ENCODE assay signal across 9 cellular contexts in the genomic region with DNA sequence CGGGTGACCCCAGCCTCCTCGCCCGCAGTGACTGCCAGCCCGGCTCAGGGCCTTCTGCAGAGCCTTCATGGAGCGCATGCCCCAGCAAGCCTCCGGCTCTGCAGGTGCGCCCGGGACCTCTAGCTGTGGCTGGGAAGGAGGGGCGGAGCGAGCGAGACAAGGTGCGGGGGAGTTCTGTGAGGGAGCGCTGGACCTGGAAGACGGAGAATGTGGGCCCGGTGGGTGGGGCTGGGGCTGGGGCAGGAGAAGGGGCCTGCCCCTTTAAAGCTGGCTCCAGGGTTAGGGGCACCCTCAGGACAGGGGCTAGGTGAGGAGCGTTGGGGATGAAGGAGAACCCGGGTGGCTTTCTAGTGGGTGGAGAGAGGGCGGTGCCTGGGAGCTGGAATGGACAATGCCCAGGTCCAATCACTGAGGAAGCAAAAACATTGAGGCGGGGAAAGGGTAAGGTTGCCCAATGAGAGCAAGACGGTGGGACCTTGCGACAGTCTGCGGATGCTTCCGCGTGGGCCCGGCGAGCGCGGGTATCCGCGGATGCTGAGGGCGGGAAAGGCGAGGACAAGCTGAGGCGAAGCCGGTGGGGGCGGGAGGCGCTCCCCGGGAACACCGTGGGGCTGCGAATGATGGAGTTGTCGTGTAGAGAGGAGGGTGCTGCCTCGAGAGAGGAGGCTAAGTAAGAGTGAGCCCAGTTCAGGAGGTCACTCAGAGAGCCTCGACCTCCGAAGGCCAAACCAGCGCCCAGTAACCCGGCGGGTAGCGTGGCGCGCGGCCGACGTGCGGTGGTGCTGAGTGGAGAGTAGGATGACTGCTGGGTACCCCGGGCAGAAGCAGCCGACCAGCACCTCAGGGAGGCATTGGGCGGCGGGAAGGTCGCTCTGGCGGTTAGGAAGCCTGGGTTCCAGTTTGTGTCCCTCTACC. TPM values are rescaled to one million over a fixed set of nuclear protein-coding genes. Genes with fewer than 3 reads are reported as not detected.
DNase-seq lines count a peak whose midpoint lies in the region; ATAC-seq, FAIRE-seq and TF ChIP-seq lines count a peak whose summit lies in the region.
"Had no signal": no experiment of that assay in that cellular context is flagged by ENCODE, and none has a peak within 500 bp of the region (broad histone marks: within the 10 kb centered on the region; RNA-seq: fewer than 3 reads in every experiment).

A gene (minus strand): TSS at position 121 of the 915 bp plus-strand sequence. CDS start 43 bp downstream, at position 78.

- POLR2A ChIA-PET in SK-N-SH (lab: Yijun Ruan, JAX): interaction anchor here (0.5 to 0.8 kb wide), 2 partner anchors 39 to 156 kb away, joined by 3 to 5 read pairs; a partner anchor contains a TSS

- TF ChIP-seq EP300 in SK-N-SH (IDR thresholded peaks at IDR 0.05; ENCODE audit: borderline replicate concordance in 1 of 2, low read depth in 1 of 2, low read length in 1 of 2): no peak

- H3K4me3 ChIP-seq in SK-N-SH (ENCODE audit: low read depth in 2 of 2, low read length in 1 of 2): peak within 1 kb of the TSS; percentile 52 to 64
- peak within 1 kb of the TSS in 2 of 4 donors; percentile 37 to 58 for H3K4me3 ChIP-seq in adrenal gland
- H3K4me3 ChIP-seq in heart left ventricle: peak within 1 kb of the TSS; percentile 21 to 83 (median 66)
- peak within 1 kb of the TSS; percentile 67 to 79 (median 73) for H3K4me3 ChIP-seq in pancreas
- peak within 1 kb of the TSS; percentile 6 to 57 (median 41) for H3K4me3 ChIP-seq in thyroid gland (replicated peaks in 1 of 3)

- CTCF ChIA-PET in SK-N-SH (lab: Yijun Ruan, JAX): interaction anchor here (0.7 to 1.0 kb wide), 4 partner anchors 10 to 172 kb away, joined by 3 to 4 read pairs (median 3); no protein-coding TSS in a partner anchor

- peaks cover 0 to 10% of the 10 kb centered on the region in 2 experiments; a peak in 1 of 4 replicates for H3K4me1 ChIP-seq in SK-N-SH (ENCODE audit: control insufficient read depth in 1 of 2, insufficient read depth in 2 of 2, low read depth in 1 of 2, low read length in 1 of 2)
- H3K4me1 ChIP-seq in adrenal gland (replicated peaks in 1 of 2): peaks cover 14 to 16% of the 10 kb centered on the region in 2 donors
- H3K4me1 ChIP-seq in heart left ventricle: peaks cover 0 to 22% (median 9%) of the 10 kb centered on the region in 12 donors
- peaks cover 0 to 3% (median 0%) of the 10 kb centered on the region in 3 donors for H3K4me1 ChIP-seq in pancreas
- peaks cover 4 to 6% of the 10 kb centered on the region in 2 donors for H3K4me1 ChIP-seq in thyroid gland

- intact Hi-C loops in adrenal gland (cut with DNase I) (no loop called here), heart left ventricle (cut with DNase I) (no loop called here), pancreas (cut with DNase I) (no loop called here), thyroid gland (cut with DNase I) (no loop called here)

- H3F3A ChIP-seq in SK-N-SH (replicated peaks; ENCODE audit: insufficient read depth): peaks cover 7% of the 10 kb centered on the region

- H2AFZ ChIP-seq in SK-N-SH (ENCODE audit: low read depth): peak within 1 kb of the TSS; percentile 88

- H3K4me2 ChIP-seq in SK-N-SH: peak within 1 kb of the TSS; percentile 92

- DNase-seq in COLO668 (lab: John Stamatoyannopoulos, UW; ENCODE audit: unreplicated experiment): peak; percentile 82
- DNase-seq in HuH-7.5 (ENCODE audit: low spot score): peak; percentile 82
- DNase-seq in SK-N-SH: peak; percentile 95
- DNase-seq in adrenal gland: peak; percentile 71 to 91 (median 81)
- peak; percentile 78 to 82 (median 81) for DNase-seq in heart left ventricle
- DNase-seq in pancreas: peak; percentile 84 to 92 (median 87)
- DNase-seq in thyroid gland: peak; percentile 78 to 81

- FAIRE-seq in pancreas (lab: Jason Lieb, UNC): no peak
- FAIRE-seq: TTC549 had no signal

- no peak for TF ChIP-seq RAD21 in SK-N-SH (IDR thresholded peaks at IDR 0.05; ENCODE audit: low read length)

- H3K79me2 ChIP-seq in SK-N-SH (ENCODE audit: insufficient read depth): no peaks in the 10 kb centered on the region

- no peaks in the 10 kb centered on the region for H3K36me3 ChIP-seq in SK-N-SH (replicated peaks in 1 of 2; ENCODE audit: control insufficient read depth in 1 of 2, insufficient read depth in 2 of 2, low read length in 1 of 2)
- no peaks in the 10 kb centered on the region for H3K36me3 ChIP-seq in adrenal gland (replicated peaks in 1 of 2)
- no peaks in the 10 kb centered on the region for H3K36me3 ChIP-seq in heart left ventricle
- no peaks in the 10 kb centered on the region for H3K36me3 ChIP-seq in pancreas
- no peaks in the 10 kb centered on the region for H3K36me3 ChIP-seq in thyroid gland

- H3K9ac ChIP-seq in SK-N-SH: no peak within 1 kb of the TSS

- TF ChIP-seq POLR2A in adrenal gland (IDR thresholded peaks at IDR 0.05): no peak
- no peak for TF ChIP-seq POLR2A in heart left ventricle (IDR thresholded peaks at IDR 0.05)
- TF ChIP-seq POLR2A in thyroid gland (IDR thresholded peaks at IDR 0.05): peak in 1 of 2 donors; percentile 38

- no peak for TF ChIP-seq CTCF in SK-N-SH (IDR thresholded peaks at IDR 0.05)
- no peak for TF ChIP-seq CTCF in adrenal gland (IDR thresholded peaks at IDR 0.05)
- no peak for TF ChIP-seq CTCF in heart left ventricle (IDR thresholded peaks at IDR 0.05)
- TF ChIP-seq CTCF in pancreas (IDR thresholded peaks at IDR 0.05): no peak
- no peak for TF ChIP-seq CTCF in thyroid gland (IDR thresholded peaks at IDR 0.05)

- no peaks in the 10 kb centered on the region for H3K9me2 ChIP-seq in SK-N-SH

- H3K9me3 ChIP-seq in SK-N-SH: no peaks in the 10 kb centered on the region
- H3K9me3 ChIP-seq in adrenal gland (replicated peaks in 1 of 3): no peaks in the 10 kb centered on the region
- no peaks in the 10 kb centered on the region for H3K9me3 ChIP-seq in heart left ventricle
- no peaks in the 10 kb centered on the region for H3K9me3 ChIP-seq in pancreas
- H3K9me3 ChIP-seq in thyroid gland: no peaks in the 10 kb centered on the region

- WGBS in SK-N-SH (ENCODE audit: low lambda C conversion rate): 31% methylated on average over 50 of the region's 59 CpGs
- WGBS in adrenal gland, 4 donors: 12 to 17% (median 15%) methylated on average over 25 to 59 of the region's 59 CpGs
- 13 to 19% (median 18%) methylated on average over 44 to 59 of the region's 59 CpGs for WGBS in heart left ventricle, 4 donors
- WGBS in pancreas, 2 donors: 12 to 13% methylated on average over 54 to 59 of the region's 59 CpGs
- 20 to 22% methylated on average over 47 to 49 of the region's 59 CpGs for WGBS in thyroid gland, 2 donors

- H3K27me3 ChIP-seq in SK-N-SH (ENCODE audit: insufficient read depth) (peaks cover 16% of the 10 kb centered on the region; the same call in 1 of the 2 replicates), adrenal gland (no peaks in the 10 kb centered on the region), heart left ventricle (peaks cover 0 to 29% (median 0%) of the 10 kb centered on the region in 9 donors), pancreas (no peaks in the 10 kb centered on the region), thyroid gland (no peaks in the 10 kb centered on the region)

- H4K20me1 ChIP-seq in SK-N-SH (ENCODE audit: insufficient read depth): no peaks in the 10 kb centered on the region

- H3K27ac ChIP-seq in SK-N-SH (ENCODE audit: low read depth in 2 of 2, low read length in 1 of 2) (no peak within 1 kb of the TSS; a peak in 1 of 4 replicates), adrenal gland (peak within 1 kb of the TSS in 1 of 5 donors; percentile 52), heart left ventricle (peak within 1 kb of the TSS in 2 of 12 donors; percentile 11 to 18), pancreas (peak within 1 kb of the TSS; percentile 65 to 83 (median 81)), thyroid gland (peak within 1 kb of the TSS in 2 of 3 donors; percentile 18 to 39)

- ATAC-seq in GM21390 (IDR thresholded peaks at IDR 0.05; ENCODE audit: unreplicated experiment): peak; percentile 91
- ATAC-seq in heart left ventricle: peak; percentile 91 to 99 (median 98)
- peak; percentile 91 to 97 (median 94) for ATAC-seq in pancreas

TF ChIP-seq in SK-N-SH, 30 proteins besides CTCF, POLR2A, EP300 and RAD21 (continues in another document):
- TF ChIP-seq MXI1 (IDR thresholded peaks at IDR 0.05; ENCODE audit: low read depth, low read length): peak; percentile 34; the same call in 1 of the 2 replicates
- TF ChIP-seq EZH2phosphoT487 (IDR thresholded peaks at IDR 0.05; ENCODE audit: borderline replicate concordance, low read depth): no peak
- TF ChIP-seq CHD2 (IDR thresholded peaks at IDR 0.05; ENCODE audit: low read length, partially characterized antibody): peak; percentile 58
- no peak for TF ChIP-seq RXRA (IDR thresholded peaks at IDR 0.05; ENCODE audit: borderline replicate concordance, low read depth)
- TF ChIP-seq GATA2 (CRISPR knock-in tag; IDR thresholded peaks at IDR 0.05): no peak
- TF ChIP-seq NRF1 (IDR thresholded peaks at IDR 0.05; ENCODE audit: low read depth, low read length): peak; percentile 39; the same call in 1 of the 2 replicates
- peak; percentile 53 for TF ChIP-seq ELF1 (IDR thresholded peaks at IDR 0.05)
- TF ChIP-seq FOSL2 (IDR thresholded peaks at IDR 0.05; ENCODE audit: borderline replicate concordance, low read depth): no peak
- TF ChIP-seq, protein P1, sequence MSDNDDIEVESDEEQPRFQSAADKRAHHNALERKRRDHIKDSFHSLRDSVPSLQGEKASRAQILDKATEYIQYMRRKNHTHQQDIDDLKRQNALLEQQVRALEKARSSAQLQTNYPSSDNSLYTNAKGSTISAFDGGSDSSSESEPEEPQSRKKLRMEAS (IDR thresholded peaks at IDR 0.05; ENCODE audit: low read depth): peak; percentile 99
- TF ChIP-seq, protein P2, sequence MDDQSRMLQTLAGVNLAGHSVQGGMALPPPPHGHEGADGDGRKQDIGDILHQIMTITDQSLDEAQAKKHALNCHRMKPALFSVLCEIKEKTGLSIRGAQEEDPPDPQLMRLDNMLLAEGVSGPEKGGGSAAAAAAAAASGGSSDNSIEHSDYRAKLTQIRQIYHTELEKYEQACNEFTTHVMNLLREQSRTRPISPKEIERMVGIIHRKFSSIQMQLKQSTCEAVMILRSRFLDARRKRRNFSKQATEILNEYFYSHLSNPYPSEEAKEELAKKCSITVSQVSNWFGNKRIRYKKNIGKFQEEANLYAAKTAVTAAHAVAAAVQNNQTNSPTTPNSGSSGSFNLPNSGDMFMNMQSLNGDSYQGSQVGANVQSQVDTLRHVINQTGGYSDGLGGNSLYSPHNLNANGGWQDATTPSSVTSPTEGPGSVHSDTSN (IDR thresholded peaks at IDR 0.05): peak; percentile 92
- no peak for TF ChIP-seq TAF1 (IDR thresholded peaks at IDR 0.05; ENCODE audit: borderline replicate concordance, low read depth, low read length)

RNA-seq across cellular contexts. Expression of the gene that starts here (rescaled TPM):
- polyA plus RNA-seq in SK-N-SH (2012; rRNA removed): 1.2 and 2.1 TPM in 2 replicates
- 0.72 and 0.90 TPM in 2 replicates for polyA plus RNA-seq in SK-N-SH (2012; cell fraction: cytosol; rRNA removed)
- 3.1 and 3.4 TPM in 2 replicates for polyA plus RNA-seq in SK-N-SH (2012; cell fraction: nucleus; rRNA removed)
- 1 to 10 TPM in 5 of 8 donors, under 1 TPM in 2, not detected in 1; 0.68 to 3.3 (median 1.1) TPM for total RNA-seq in adrenal gland
- 1 to 10 TPM; 1.5 to 5.3 (median 1.6) TPM for polyA plus RNA-seq in adrenal gland
- 1 to 10 TPM in 4 of 9 donors, under 1 TPM in 5; 0.28 to 1.5 (median 0.82) TPM for total RNA-seq in heart left ventricle
- under 1 TPM; 0.33 to 0.50 TPM for polyA plus RNA-seq in heart left ventricle
- 10 to 100 TPM; 14.6 to 49.1 (median 31.0) TPM for total RNA-seq in pancreas
- polyA plus RNA-seq in pancreas: 10 to 100 TPM; 33.6 to 35.5 TPM
- 1 to 10 TPM; 1.8 to 4.2 (median 2.7) TPM for total RNA-seq in thyroid gland

Comparison
In these comparisons a context has a peak if more than half of its experiments do, and no peak if none do; other contexts are left out.
1. RNA of the gene that starts here (polyA plus RNA-seq): 33.6 to 35.5 TPM in pancreas; 0.72 to 3.4 TPM in SK-N-SH, 1.5 to 5.3 TPM in adrenal gland and 0.33 to 0.50 TPM in heart left ventricle; every median in the first group is over 4 times any median in the second.
2. H3K27ac ChIP-seq: peak in pancreas (4 of 4) and thyroid gland (2 of 3); none in SK-N-SH (0 of 2).
3. Peak in every context shown above with its lines, with median percentiles within 50 percentile points of each other: DNase-seq and ATAC-seq.